Comparison of ENCODE assay signal across 8 cellular contexts in the genomic region with DNA sequence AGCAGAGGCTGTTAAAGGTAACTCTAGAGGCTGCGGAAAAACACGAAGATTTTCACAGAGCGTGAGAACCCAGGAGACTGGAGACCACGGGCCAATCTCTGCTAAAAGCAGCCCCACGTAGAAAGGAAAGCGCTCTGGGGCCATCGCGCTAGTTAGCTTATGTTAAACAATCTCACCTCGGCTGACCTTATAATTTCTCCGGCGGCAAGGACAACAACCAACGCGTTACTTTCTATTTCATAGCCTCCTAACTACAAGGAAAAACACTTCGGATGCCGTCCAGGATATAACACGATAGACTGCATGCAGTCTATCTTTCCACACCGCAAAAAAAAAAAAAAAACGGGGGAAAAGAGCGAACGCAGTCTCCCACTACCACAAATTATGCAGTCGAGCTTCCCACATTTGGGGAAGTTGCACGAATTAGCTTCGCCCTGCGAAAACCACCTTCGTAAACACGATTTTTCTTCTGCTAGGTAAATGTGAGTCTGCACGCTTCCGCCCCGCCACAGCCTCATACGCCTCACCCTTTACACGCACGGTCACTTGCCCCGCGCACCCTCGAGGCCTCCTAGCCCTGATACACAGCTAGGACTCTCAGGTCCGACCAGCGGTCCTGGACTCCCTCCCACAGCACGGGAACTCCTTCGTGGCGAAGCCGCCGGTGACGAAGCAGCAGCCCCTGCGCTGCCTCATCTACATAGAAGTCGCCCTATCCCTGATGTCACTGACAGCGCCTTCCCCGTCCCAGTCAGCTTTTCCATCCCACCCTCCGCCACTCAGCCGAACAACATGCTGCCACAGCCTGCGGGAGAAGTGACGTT.
A peak's percentile ranks its signal among the peaks of the same experiment; 100 is the strongest.
DNase-seq lines count a peak whose midpoint lies in the region; ATAC-seq, FAIRE-seq and TF ChIP-seq lines count a peak whose summit lies in the region.

No MANE protein-coding gene starts in this region.

- intact Hi-C loops in left cardiac atrium (cut with DNase I) (loop anchor here in 1 of 2 donors (5.0 kb wide), 1 partner anchor 78 kb away; no protein-coding TSS in a partner anchor), posterior vena cava (cut with DNase I) (loop anchor here in 1 of 2 donors (5.0 kb wide), 1 partner anchor 158 kb away; the partner anchor contains the start of gene CHD1L)

- peak overlapping the region; percentile 86 to 100 (median 98) for H3K4me3 Mint-ChIP-seq in IgD-negative memory B cell
- H3K4me3 Mint-ChIP-seq in activated naive CD8-positive, alpha-beta T cell treated with anti-CD3 and anti-CD28 coated beads, Interleukin-2, amount 10 ng/mL, durations not matched to agents 7 days and 5 days = peak overlapping the region; percentile 95

- H3K27ac Mint-ChIP-seq in IgD-negative memory B cell = peak overlapping the region; percentile 83 to 100 (median 100)
- peak overlapping the region; percentile 100 for H3K27ac Mint-ChIP-seq in activated naive CD8-positive, alpha-beta T cell treated with anti-CD3 and anti-CD28 coated beads, Interleukin-2, amount 10 ng/mL, durations not matched to agents 7 days and 5 days

- WGBS in upper lobe of left lung, 2 donors = 2% methylated on average over 42 to 51 of the region's 51 CpGs

- H3K27me3 ChIP-seq in upper lobe of left lung = peaks cover 0 to 21% (median 9%) of the 10 kb centered on the region in 4 donors

- ATAC-seq in GM21447 (IDR thresholded peaks at IDR 0.05; ENCODE audit: unreplicated experiment) (peak; percentile 76), left cardiac atrium (peak; percentile 91 to 95), upper lobe of left lung (ENCODE audit: low FRiP score in 2 of 2) (peak; percentile 86 to 95)
- peak; percentile 76 for ATAC-seq in activated naive CD8-positive, alpha-beta T cell treated with anti-CD3 and anti-CD28 coated beads, Interleukin-2, amount 10 ng/mL, durations not matched to agents 7 days and 5 days (ENCODE audit: low read depth)

- H3K9me3 Mint-ChIP-seq in IgD-negative memory B cell = peaks cover 0 to 6% (median 4%) of the 10 kb centered on the region in 3 donors
- H3K9me3 Mint-ChIP-seq in activated naive CD8-positive, alpha-beta T cell treated with anti-CD3 and anti-CD28 coated beads, Interleukin-2, amount 10 ng/mL, durations not matched to agents 7 days and 5 days = no peaks in the 10 kb centered on the region

- H3K36me3 ChIP-seq in upper lobe of left lung = no peaks in the 10 kb centered on the region

- peaks cover 16 to 30% (median 22%) of the 10 kb centered on the region in 3 donors for H3K4me1 Mint-ChIP-seq in IgD-negative memory B cell
- H3K4me1 Mint-ChIP-seq in activated naive CD8-positive, alpha-beta T cell treated with anti-CD3 and anti-CD28 coated beads, Interleukin-2, amount 10 ng/mL, durations not matched to agents 7 days and 5 days = peaks cover 30% of the 10 kb centered on the region

- no peak for FAIRE-seq in D721Med (lab: Jason Lieb, UNC)

- H3K36me3 Mint-ChIP-seq in IgD-negative memory B cell = peaks cover 5% of the 10 kb centered on the region
- no peaks in the 10 kb centered on the region for H3K36me3 Mint-ChIP-seq in activated naive CD8-positive, alpha-beta T cell treated with anti-CD3 and anti-CD28 coated beads, Interleukin-2, amount 10 ng/mL, durations not matched to agents 7 days and 5 days

- TF ChIP-seq CTCF in D721Med (IDR thresholded peaks at IDR 0.05; ENCODE audit: insufficient read depth, missing control alignments) (no peak), upper lobe of left lung (IDR thresholded peaks at IDR 0.05) (no peak)

- peak overlapping the region; percentile 4 to 70 (median 46) for H3K27ac ChIP-seq in upper lobe of left lung

- peak; percentile 53 for DNase-seq in D721Med (ENCODE audit: insufficient read length, low spot score)
- DNase-seq in SK-MEL-5 (ENCODE audit: low read depth, low spot score) = peak; percentile 98
- DNase-seq in activated naive CD8-positive, alpha-beta T cell treated with anti-CD3 and anti-CD28 coated beads, Interleukin-2, amount 10 ng/mL, durations not matched to agents 7 days and 5 days = peak; percentile 78
- peak; percentile 75 for DNase-seq in left cardiac atrium
- DNase-seq in posterior vena cava (ENCODE audit: low spot score) = peak; percentile 92
- DNase-seq in upper lobe of left lung = peak; percentile 66 to 88

- peak in 2 of 4 donors; percentile 30 to 44 for TF ChIP-seq POLR2A in upper lobe of left lung (IDR thresholded peaks at IDR 0.05)

- POLR2A ChIA-PET in activated naive CD8-positive, alpha-beta T cell treated with anti-CD3 and anti-CD28 coated beads, Interleukin-2, amount 10 ng/mL, durations not matched to agents 7 days and 5 days (lab: Charles Lee) = interaction anchor here (0.6 to 1.9 kb wide), 17 partner anchors 8 to 1304 kb away, joined by 3 to 19 read pairs (median 5); partner anchors contain the start of genes CHD1L and PRKAB2

- TF ChIP-seq EP300 in upper lobe of left lung (IDR thresholded peaks at IDR 0.05) = peak in 1 of 4 donors; percentile 2

- in situ Hi-C loops in SK-MEL-5 (cut with HindIII; ENCODE audit: low pct_unique_long_range_greater_than_20kb, low sequenced_read_pairs) = no loop called here

- peaks cover 31% of the 10 kb centered on the region for H3K27me3 Mint-ChIP-seq in IgD-negative memory B cell
- peaks cover 68% of the 10 kb centered on the region for H3K27me3 Mint-ChIP-seq in activated naive CD8-positive, alpha-beta T cell treated with anti-CD3 and anti-CD28 coated beads, Interleukin-2, amount 10 ng/mL, durations not matched to agents 7 days and 5 days

- peaks cover 0 to 13% (median 5%) of the 10 kb centered on the region in 4 donors for H3K9me3 ChIP-seq in upper lobe of left lung

- H3K4me1 ChIP-seq in upper lobe of left lung = peaks cover 0 to 20% (median 17%) of the 10 kb centered on the region in 4 donors

- H3K4me3 ChIP-seq in upper lobe of left lung = peak overlapping the region; percentile 0 to 54 (median 46)

Comparison
In these comparisons a context has a peak if more than half of its experiments do, and no peak if none do; other contexts are left out.
1. Peak in every context shown above with its lines: DNase-seq, ATAC-seq, H3K4me3 ChIP-seq and H3K27ac ChIP-seq.